In genomic region chr2:39164089-39164488, GRCh38 we compare ENCODE assay signal across 21 cellular contexts. TPM values are rescaled to one million over a fixed set of nuclear protein-coding genes. Genes with fewer than 3 reads are reported as not detected.
DNase-seq lines count a peak whose midpoint lies in the region; ATAC-seq, FAIRE-seq and TF ChIP-seq lines count a peak whose summit lies in the region.
"Had no signal": no experiment of that assay in that cellular context is flagged by ENCODE, and none has a peak within 500 bp of the region (broad histone marks: within the 10 kb centered on the region; RNA-seq: fewer than 3 reads in every experiment).

No MANE protein-coding gene starts in this region.

- CTCF ChIA-PET in K562 (lab: Yijun Ruan, JAX; ENCODE audit: low intra/inter-chr PET ratio), result no interaction called here

- no peak for ATAC-seq in K562

- no peaks in the 10 kb centered on the region for H3K36me3 ChIP-seq in K562 (ENCODE audit: control insufficient read depth, insufficient read depth, low read length)
- H3K36me3 ChIP-seq: HAP-1, SJSA1 had no signal

- no peak overlapping the region for H3K9ac ChIP-seq in K562 (ENCODE audit: insufficient read depth in 1 of 2, low read depth in 2 of 2, low read length in 2 of 2)

- H3K9me3 ChIP-seq in K562 (replicated peaks; ENCODE audit: control insufficient read depth, insufficient read depth, low read depth, low read length), result no peaks in the 10 kb centered on the region
- H3K9me3 ChIP-seq: HAP-1, SJSA1 had no signal

- no TSS peak for BruUV-seq in K562 (replicated peaks; lab: Mats Ljungman, UMichigan)

- H3K9me1 ChIP-seq in K562 (ENCODE audit: control insufficient read depth, insufficient read depth, low read length), result no peaks in the 10 kb centered on the region

- POLR2A ChIA-PET in K562 (lab: Yijun Ruan, JAX), result interaction anchor here (0.7 to 1.2 kb wide), 2 partner anchors 9 to 268 kb away, joined by 3 read pairs; no protein-coding TSS in a partner anchor

- H3K27me3 ChIP-seq in K562 (ENCODE audit: control insufficient read depth in 2 of 2, insufficient read depth in 2 of 2, low read length in 2 of 2), result no peaks in the 10 kb centered on the region
- H3K27me3 ChIP-seq: SJSA1 had no signal

- no peaks in the 10 kb centered on the region for H3K4me1 ChIP-seq in K562 (replicated peaks in 1 of 2; ENCODE audit: control insufficient read depth in 2 of 2, insufficient read depth in 2 of 2, low read length in 2 of 2)
- H3K4me1 ChIP-seq: SJSA1 had no signal

- H3K79me2 ChIP-seq in K562 (ENCODE audit: control insufficient read depth, insufficient read depth, low read length), result no peaks in the 10 kb centered on the region

- WGBS in K562 (ENCODE audit: insufficient coverage, low coverage, missing lambda C conversion rate), result 54% methylated on average over 4 of the region's 4 CpGs

- no peaks in the 10 kb centered on the region for H4K20me1 ChIP-seq in K562 (replicated peaks; ENCODE audit: control insufficient read depth, insufficient read depth, low read length)

- DNase-seq in HCEC 1CT, result peak; percentile 62
- DNase-seq in MV-4-11 (lab: John Stamatoyannopoulos, UW), result peak; percentile 62
- DNase-seq in K562 (ENCODE audit: extremely low read depth in 1 of 4, low spot score in 3 of 4), result no peak
- DNase-seq in stromal cell of bone marrow (ENCODE audit: low read depth), result peak; percentile 23
- no peak for DNase-seq in activated CD4-positive, alpha-beta T cell treated with anti-CD3 and anti-CD28 coated beads for 4 hours
- no peak for DNase-seq in superior temporal gyrus (ENCODE audit: extremely low spot score)
- DNase-seq in DMS53 (lab: John Stamatoyannopoulos, UW), result no peak
- DNase-seq: ACHN, AML-193, DMS79 treated with DMSO at 0.1 percent for 48 hours, MM.1S, NCI-H1417, NCI-H187, NCI-H2107, NCI-H510A, NCI-H748 treated with DMSO at 0.1 percent for 48 hours, SW 1271 had no signal

- TF ChIP-seq EP300 in K562 (IDR thresholded peaks at IDR 0.05; ENCODE audit: low read length), result no peak

- in situ Hi-C loops in K562 (cut with MboI), result no loop called here

- no peak for TF ChIP-seq RAD21 in K562 (CRISPR knock-in tag; conservative IDR thresholded peaks at IDR 0.05 in 1 of 2, IDR thresholded peaks at IDR 0.05 in 1 of 2)

- no peak overlapping the region for H3K27ac ChIP-seq in K562 (ENCODE audit: extremely low read depth, low read depth, low read length)
- H3K27ac ChIP-seq: C4-2B, SJSA1 had no signal

- H3K4me2 ChIP-seq in K562 (ENCODE audit: insufficient read depth, low read length), result no peak overlapping the region

- no peak overlapping the region for H3K4me3 ChIP-seq in K562
- H3K4me3 ChIP-seq: HAP-1, SJSA1 had no signal

- TF ChIP-seq CTCF in K562 (IDR thresholded peaks at IDR 0.05 in 2 of 3, conservative IDR thresholded peaks at IDR 0.05 in 1 of 3; ENCODE audit: insufficient read depth in 2 of 3, low read depth in 1 of 3, low read length in 3 of 3), result no peak

- intact Hi-C loops in K562 (cut with micrococcal nuclease), result no loop called here

- H2AFZ ChIP-seq in K562 (ENCODE audit: low read depth, low read length), result no peak overlapping the region

- FAIRE-seq in K562 (lab: Jason Lieb, UNC), result no peak
- FAIRE-seq: HTR-8/SVneo had no signal

- no peak for TF ChIP-seq POLR2A in K562 (conservative IDR thresholded peaks at IDR 0.05)

TF ChIP-seq in K562, 482 proteins besides CTCF, POLR2A, EP300 and RAD21:
- TF ChIP-seq MEF2A (IDR thresholded peaks at IDR 0.05; ENCODE audit: control insufficient read depth, low read depth, low read length) (no peak), ZNF778 (CRISPR knock-in tag; IDR thresholded peaks at IDR 0.05) (no peak), FOS (IDR thresholded peaks at IDR 0.05; ENCODE audit: extremely low read depth, insufficient read length) (no peak), NFE2 (IDR thresholded peaks at IDR 0.05; ENCODE audit: low read depth) (peak; percentile 46; the same call in 1 of the 2 replicates), C11orf30 (IDR thresholded peaks at IDR 0.05; ENCODE audit: low read depth) (peak; percentile 50; the same call in 1 of the 2 replicates), ZNF316 (IDR thresholded peaks at IDR 0.05) (0 out of 2 replicates have a peak, but pooled peaks have one; percentile 30)

RNA-seq across cellular contexts. Expression of gene SOS1, which starts 43.2 kb away (rescaled TPM):
- 26.1 and 163 TPM in 2 replicates for total RNA-seq in K562 (2011; cell fraction: chromatin; rRNA removed; ENCODE audit: low replicate concordance)
- total RNA-seq in K562 (2011; cell fraction: nucleolus; rRNA removed), result 8.8 and 15.8 TPM in 2 replicates
- 38.1 and 53.0 TPM in 2 replicates for total RNA-seq in K562 (2011; cell fraction: nucleoplasm; rRNA removed)
- 6.3 and 7.6 TPM in 2 replicates for total RNA-seq in K562 (2014; rRNA removed)
- 16.3 and 17.9 TPM in 2 replicates for total RNA-seq in K562 (2014; rRNA removed; fragmentation: Illumina TruSeq; extraction: Trizol)
- 20.1 and 21.6 TPM in 2 replicates for total RNA-seq in K562 (2015; rRNA removed; fragmentation: Illumina TruSeq; extraction: Trizol)
- total RNA-seq in K562 (2021), result 23.1 and 23.8 TPM in 2 replicates
- polyA plus RNA-seq in K562 (2011; rRNA removed), result 27.1 and 27.9 TPM in 2 replicates
- 16.0 and 30.7 TPM in 2 replicates for polyA plus RNA-seq in K562 (2011; cell fraction: cytosol; rRNA removed)
- polyA plus RNA-seq in K562 (2011; cell fraction: nucleus; rRNA removed), result 61.3 and 78.0 TPM in 2 replicates
- polyA plus RNA-seq in K562 (2012), result 13.2 and 16.3 TPM in 2 replicates
- polyA plus RNA-seq in K562 (2014; fragmentation: Illumina TruSeq; extraction: Trizol), result 24.5 and 26.8 TPM in 2 replicates
- 1 to 10 TPM; 2.5 to 4.0 TPM for polyA plus RNA-seq in K562 (2014; fragmentation: Nextera tagmentation; extraction: Ambion mirVana)
- 10.9 and 12.1 TPM in 2 replicates for polyA plus RNA-seq in K562 (2014; rRNA removed)
- polyA minus RNA-seq in K562 (2011; rRNA and poly(A)+ RNA removed), result 80.6 and 96.0 TPM in 2 replicates
- 15.1 and 17.0 TPM in 2 replicates for polyA minus RNA-seq in K562 (2011; cell fraction: cytosol; rRNA and poly(A)+ RNA removed)
- polyA minus RNA-seq in K562 (2011; cell fraction: nucleus; rRNA and poly(A)+ RNA removed), result 52.2 and 93.1 TPM in 2 replicates

Comparison
In these comparisons a context has a peak if more than half of its experiments do, and no peak if none do; other contexts are left out.
1. DNase-seq: peak in HCEC 1CT (single experiment), MV-4-11 (single experiment) and stromal cell of bone marrow (single experiment); none in K562 (0 of 4), activated CD4-positive, alpha-beta T cell treated with anti-CD3 and anti-CD28 coated beads for 4 hours (0 of 2), superior temporal gyrus (single experiment) and DMS53 (single experiment).